In the genomic region with DNA sequence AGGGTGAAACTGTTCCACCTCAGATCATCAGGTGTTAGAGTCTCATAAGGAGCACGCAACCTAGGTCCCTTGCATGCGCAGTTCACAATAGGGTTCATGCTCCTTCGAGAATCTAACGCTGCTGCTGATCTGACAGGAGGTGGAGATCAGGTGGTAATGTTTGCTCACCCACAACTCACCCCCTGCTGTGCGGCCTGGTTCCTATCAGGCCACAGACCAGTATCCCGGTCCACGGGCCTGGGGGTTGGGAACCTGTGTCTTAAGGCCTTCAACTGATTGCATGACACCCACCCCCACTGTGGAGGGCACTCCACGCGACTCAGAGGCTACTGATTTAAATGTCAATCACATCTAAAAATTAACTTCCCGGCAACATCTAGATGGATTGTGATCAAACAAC, we compare ENCODE assay signal across 24 cellular contexts.
DNase-seq lines count a peak whose midpoint lies in the region; ATAC-seq, FAIRE-seq and TF ChIP-seq lines count a peak whose summit lies in the region.
"Had no signal": no experiment of that assay in that cellular context is flagged by ENCODE, and none has a peak within 500 bp of the region (broad histone marks: within the 10 kb centered on the region; RNA-seq: fewer than 3 reads in every experiment).

No MANE protein-coding gene starts in this region.

- intact Hi-C loops in Calu3 (cut with micrococcal nuclease; ENCODE audit: unreplicated experiment) (no loop called here), body of pancreas (cut with DNase I) (no loop called here)

- H3K4me1 Mint-ChIP-seq in Calu3 (ENCODE audit: low read depth, unreplicated experiment): peaks cover 17% of the 10 kb centered on the region

- no peaks in the 10 kb centered on the region for H3K9me3 Mint-ChIP-seq in Calu3 (ENCODE audit: low read depth, unreplicated experiment)

- FAIRE-seq in islet of Langerhans (lab: Jason Lieb, UNC): peak; percentile 60
- FAIRE-seq: D721Med, GM18507, HepG2, K562 had no signal

- no peaks in the 10 kb centered on the region for H3K36me3 Mint-ChIP-seq in Calu3 (ENCODE audit: insufficient read depth, unreplicated experiment)

- no peak for TF ChIP-seq CTCF in Calu3 (IDR thresholded peaks at IDR 0.05; ENCODE audit: unreplicated experiment)
- TF ChIP-seq CTCF in body of pancreas (IDR thresholded peaks at IDR 0.05): no peak

- 34 to 43% methylated on average over 8 to 10 of the region's 10 CpGs for WGBS in body of pancreas, 2 donors

- no peak overlapping the region for H3K27ac Mint-ChIP-seq in Calu3 (ENCODE audit: unreplicated experiment)

- H3K36me3 ChIP-seq in body of pancreas (replicated peaks in 1 of 2; ENCODE audit: insufficient read depth in 1 of 2, low read depth in 2 of 2): no peaks in the 10 kb centered on the region
- H3K36me3 ChIP-seq: SJCRH30 had no signal

- no peak for ATAC-seq in body of pancreas
- no peak for ATAC-seq in GM18861 (IDR thresholded peaks at IDR 0.05; ENCODE audit: unreplicated experiment)
- ATAC-seq in GM18909 (IDR thresholded peaks at IDR 0.05; ENCODE audit: poor library complexity, unreplicated experiment): no peak
- ATAC-seq in HG02571 (IDR thresholded peaks at IDR 0.05; ENCODE audit: unreplicated experiment): no peak
- ATAC-seq: HCT116, HepG2, K562, PC-3, SK-N-SH treated with all-trans-retinoic acid at 6 μM for 48 hours had no signal

- H3K4me1 ChIP-seq in body of pancreas: no peaks in the 10 kb centered on the region

- peaks cover 38% of the 10 kb centered on the region for H3K27me3 Mint-ChIP-seq in Calu3 (ENCODE audit: unreplicated experiment)

- CTCF ChIA-PET in Calu3 (lab: Charles Lee): no interaction called here

- no peaks in the 10 kb centered on the region for H3K9me3 ChIP-seq in body of pancreas
- H3K9me3 ChIP-seq: SJCRH30 had no signal

- peak; percentile 45 for DNase-seq in Calu3
- DNase-seq in body of pancreas: peak in 3 of 4 donors; percentile 6 to 26 (median 13)
- DNase-seq in renal cortical epithelial cell (ENCODE audit: low read depth): peak; percentile 28
- DNase-seq: 8988T, ACHN, MV-4-11, NCI-H1105, NCI-H146, NCI-H1930, NCI-H2107, NCI-H524, NCI-H748 treated with DMSO at 0.1 percent for 48 hours, PC-3 had no signal

- no peak overlapping the region for H3K4me3 Mint-ChIP-seq in Calu3 (ENCODE audit: low read depth, unreplicated experiment)

- no peak overlapping the region for H3K4me3 ChIP-seq in body of pancreas
- H3K4me3 ChIP-seq: K562 had no signal

- no TSS peak for BruUV-seq in Calu3 (replicated peaks; lab: Mats Ljungman, UMichigan)

- no peak overlapping the region for H3K27ac ChIP-seq in body of pancreas
- H3K27ac ChIP-seq: SJCRH30 had no signal

- no peak for TF ChIP-seq POLR2A in body of pancreas (IDR thresholded peaks at IDR 0.05)

- H3K27me3 ChIP-seq in body of pancreas: peaks cover 0 to 6% of the 10 kb centered on the region in 2 donors
